In genomic region chr5:63164838-63165237, GRCh38 we compare ENCODE assay signal across 24 cellular contexts.
DNase-seq lines count a peak whose midpoint lies in the region; ATAC-seq and TF ChIP-seq lines count a peak whose summit lies in the region.
"Had no signal": no experiment of that assay in that cellular context is flagged by ENCODE, and none has a peak within 500 bp of the region (broad histone marks: within the 10 kb centered on the region; RNA-seq: fewer than 3 reads in every experiment).

No MANE protein-coding gene starts in this region.

- no peak for TF ChIP-seq POLR2A in thyroid gland (IDR thresholded peaks at IDR 0.05)

- H2BK5ac ChIP-seq in neuronal stem cell (ENCODE audit: low read length), result no peak overlapping the region

- no peak overlapping the region for H2BK15ac ChIP-seq in neuronal stem cell (ENCODE audit: low read length)

- H3K9me2 ChIP-seq in GM23338 (ENCODE audit: insufficient read depth), result peaks cover 9% of the 10 kb centered on the region; the same call in 1 of the 2 replicates

- no peaks in the 10 kb centered on the region for H3K4me1 ChIP-seq in GM23338 (ENCODE audit: insufficient read depth)
- peaks cover 18% of the 10 kb centered on the region for H3K4me1 ChIP-seq in adipocyte (ENCODE audit: control insufficient read depth, insufficient read depth, low read length)
- peaks cover 0 to 9% of the 10 kb centered on the region in 2 donors for H3K4me1 ChIP-seq in neuronal stem cell (ENCODE audit: control insufficient read depth in 2 of 2, insufficient read depth in 1 of 2, low read depth in 1 of 2, low read length in 2 of 2)
- no peaks in the 10 kb centered on the region for H3K4me1 ChIP-seq in thyroid gland
- H3K4me1 ChIP-seq: A549; BE2C; BLaER1 treated with 17β-estradiol and CSF1 and Interleukin-3, amounts not matched to agents 10 nM and 100 nM had no signal

- intact Hi-C loops in thyroid gland (cut with DNase I), result no loop called here

- no peak overlapping the region for H3K9ac ChIP-seq in adipocyte (ENCODE audit: low read length)
- H3K9ac ChIP-seq in neuronal stem cell (ENCODE audit: low read depth, low read length, poor library complexity), result no peak overlapping the region
- H3K9ac ChIP-seq: BLaER1 treated with 17β-estradiol and CSF1 and Interleukin-3, amounts not matched to agents 10 nM and 100 nM had no signal

- no peak overlapping the region for H3K4ac ChIP-seq in neuronal stem cell (ENCODE audit: low read length)

- H2AK5ac ChIP-seq in neuronal stem cell (ENCODE audit: low read depth, low read length), result no peak overlapping the region

- H4K8ac ChIP-seq in neuronal stem cell (ENCODE audit: low read depth, low read length), result no peak overlapping the region

- no peak overlapping the region for H3K27ac ChIP-seq in GM23338 (ENCODE audit: low read depth)
- no peak overlapping the region for H3K27ac ChIP-seq in neuronal stem cell (replicated peaks; ENCODE audit: low read length)
- no peak overlapping the region for H3K27ac ChIP-seq in thyroid gland
- H3K27ac ChIP-seq: A549; BLaER1 treated with 17β-estradiol and CSF1 and Interleukin-3, amounts not matched to agents 10 nM and 100 nM had no signal

- no peak overlapping the region for H3K4me3 Mint-ChIP-seq in GM23338
- H3K4me3 Mint-ChIP-seq: CD14-positive monocyte; CD4-positive, alpha-beta T cell; CD8-positive, alpha-beta memory T cell had no signal

- no peaks in the 10 kb centered on the region for H3K36me3 Mint-ChIP-seq in GM23338 (ENCODE audit: low read depth)
- H3K36me3 Mint-ChIP-seq: CD14-positive monocyte; CD8-positive, alpha-beta memory T cell had no signal

- H3K27me3 ChIP-seq in GM23338 (ENCODE audit: insufficient read depth), result no peaks in the 10 kb centered on the region
- no peaks in the 10 kb centered on the region for H3K27me3 ChIP-seq in adipocyte (replicated peaks; ENCODE audit: control insufficient read depth, insufficient read depth, low read length)
- H3K27me3 ChIP-seq in neuronal stem cell (ENCODE audit: control insufficient read depth in 3 of 3, insufficient read depth in 3 of 3, low read depth in 1 of 3, low read length in 3 of 3), result no peaks in the 10 kb centered on the region
- H3K27me3 ChIP-seq in thyroid gland, result no peaks in the 10 kb centered on the region
- H3K27me3 ChIP-seq: BE2C; BLaER1 treated with 17β-estradiol and CSF1 and Interleukin-3, amounts not matched to agents 10 nM and 100 nM had no signal

- H3K27me3 Mint-ChIP-seq in GM23338 (ENCODE audit: insufficient read depth, low read depth, poor library complexity), result no peaks in the 10 kb centered on the region
- H3K27me3 Mint-ChIP-seq: CD4-positive, alpha-beta T cell had no signal

- no peak overlapping the region for H3K27ac Mint-ChIP-seq in GM23338
- H3K27ac Mint-ChIP-seq: CD14-positive monocyte; CD4-positive, alpha-beta T cell; CD8-positive, alpha-beta memory T cell had no signal

- peaks cover 5% of the 10 kb centered on the region for H3K4me1 Mint-ChIP-seq in GM23338
- H3K4me1 Mint-ChIP-seq: CD14-positive monocyte; CD8-positive, alpha-beta memory T cell had no signal

- no peaks in the 10 kb centered on the region; the same call in 2 of the 3 replicates for H3K9me3 Mint-ChIP-seq in GM23338

- ATAC-seq in GM23338 (no peak), left lobe of liver (peak; percentile 84), GM18873 (IDR thresholded peaks at IDR 0.05; ENCODE audit: low FRiP score, unreplicated experiment) (no peak)
- ATAC-seq: A549, GM12878 had no signal

- no peaks in the 10 kb centered on the region for H4K20me1 ChIP-seq in GM23338 (replicated peaks; ENCODE audit: insufficient read depth)
- H4K20me1 ChIP-seq: BLaER1 treated with 17β-estradiol and CSF1 and Interleukin-3, amounts not matched to agents 10 nM and 100 nM had no signal

- TF ChIP-seq CTCF in GM23338 (conservative IDR thresholded peaks at IDR 0.05; ENCODE audit: low read depth in 2 of 2), result no peak
- TF ChIP-seq CTCF in thyroid gland (IDR thresholded peaks at IDR 0.05), result no peak

- no peaks in the 10 kb centered on the region for H3F3A ChIP-seq in GM23338 (replicated peaks; ENCODE audit: low read depth)

- H3K79me2 ChIP-seq in GM23338 (replicated peaks; ENCODE audit: insufficient read depth), result no peaks in the 10 kb centered on the region

- no peak overlapping the region for H4K91ac ChIP-seq in neuronal stem cell (ENCODE audit: low read depth, low read length, poor library complexity)

- H2BK12ac ChIP-seq in neuronal stem cell (ENCODE audit: low read length), result no peak overlapping the region

- H2BK120ac ChIP-seq in neuronal stem cell (ENCODE audit: low read depth, low read length), result no peak overlapping the region

- H3K36me3 ChIP-seq in GM23338 (ENCODE audit: insufficient read depth), result no peaks in the 10 kb centered on the region
- no peaks in the 10 kb centered on the region for H3K36me3 ChIP-seq in adipocyte (ENCODE audit: control insufficient read depth, insufficient read depth, low read length, severe bottlenecking)
- no peaks in the 10 kb centered on the region for H3K36me3 ChIP-seq in neuronal stem cell (replicated peaks in 1 of 2; ENCODE audit: control insufficient read depth in 2 of 2, insufficient read depth in 2 of 2, low read length in 2 of 2)
- no peaks in the 10 kb centered on the region for H3K36me3 ChIP-seq in thyroid gland
- H3K36me3 ChIP-seq: BE2C; BLaER1 treated with 17β-estradiol and CSF1 and Interleukin-3, amounts not matched to agents 10 nM and 100 nM had no signal

- H3K14ac ChIP-seq in neuronal stem cell (ENCODE audit: low read length), result no peak overlapping the region

- H2AFZ ChIP-seq in GM23338 (peak overlapping the region; percentile 40; the same call in 1 of the 2 replicates), neuronal stem cell (ENCODE audit: low read length) (no peak overlapping the region)

- H3K9me3 ChIP-seq in adipocyte (ENCODE audit: control insufficient read depth, low read length), result peaks cover 10% of the 10 kb centered on the region
- no peaks in the 10 kb centered on the region for H3K9me3 ChIP-seq in neuronal stem cell (replicated peaks in 1 of 2; ENCODE audit: control insufficient read depth in 2 of 2, insufficient read depth in 1 of 2, low read depth in 1 of 2, low read length in 2 of 2)
- no peaks in the 10 kb centered on the region for H3K9me3 ChIP-seq in thyroid gland
- H3K9me3 ChIP-seq: A549, BE2C had no signal

- H3K79me1 ChIP-seq in neuronal stem cell (ENCODE audit: low read depth, low read length), result no peaks in the 10 kb centered on the region

- H3K23ac ChIP-seq in neuronal stem cell (ENCODE audit: low read depth, low read length, poor library complexity), result no peak overlapping the region

- H3K18ac ChIP-seq in neuronal stem cell (ENCODE audit: low read length), result no peak overlapping the region

- no peak for DNase-seq in GM23338 (ENCODE audit: low spot score)
- DNase-seq in adipocyte (ENCODE audit: low read depth), result no peak
- DNase-seq in left lobe of liver (ENCODE audit: low spot score), result peak; percentile 54
- DNase-seq in neuronal stem cell (ENCODE audit: low spot score), result peak; percentile 26
- no peak for DNase-seq in kidney glomerular epithelial cell (lab: John Stamatoyannopoulos, UW)
- DNase-seq in thyroid gland, result no peak
- DNase-seq: 8988T; ACHN; AML-193; BE2C; CD4-positive, alpha-beta T cell; CD8-positive, alpha-beta memory T cell; DMS 273 treated with DMSO at 0.1 percent for 48 hours; DMS79; EL; GDM1; GOT3; H7; HCEC 1CT had no signal

- H3K4me2 ChIP-seq in GM23338 (no peak overlapping the region), neuronal stem cell (ENCODE audit: insufficient read depth, low read length, poor library complexity, severe bottlenecking) (no peak overlapping the region)
- H3K4me2 ChIP-seq: A549; BLaER1 treated with 17β-estradiol and CSF1 and Interleukin-3, amounts not matched to agents 10 nM and 100 nM had no signal

- H3K4me3 ChIP-seq in GM23338 (no peak overlapping the region), adipocyte (ENCODE audit: low read length) (peak overlapping the region; percentile 53), neuronal stem cell (ENCODE audit: low read length in 2 of 2) (no peak overlapping the region), thyroid gland (replicated peaks in 1 of 3) (no peak overlapping the region)
- H3K4me3 ChIP-seq: A549; BLaER1 treated with 17β-estradiol and CSF1 and Interleukin-3, amounts not matched to agents 10 nM and 100 nM; GM12878 had no signal

- no CpG with 5 or more reads among the region's 4 CpGs for WGBS in neuronal stem cell (ENCODE audit: extremely low coverage in 2 of 2, insufficient read length in 2 of 2, insufficient replicate concordance in 1 of 2), 2 donors
- WGBS in thyroid gland, 2 donors, result 78% methylated on average over 4 of the region's 4 CpGs

TF ChIP-seq in GM23338, 12 proteins besides CTCF, POLR2A, EP300 and RAD21 (continues in another document):
- TF ChIP-seq REST (IDR thresholded peaks at IDR 0.05; ENCODE audit: unreplicated experiment) (no peak), EZH2 (IDR thresholded peaks at IDR 0.05; ENCODE audit: low read depth, unreplicated experiment) (no peak), POLR2AphosphoS5 (IDR thresholded peaks at IDR 0.05; ENCODE audit: low read depth) (no peak), JUNB (IDR thresholded peaks at IDR 0.05; ENCODE audit: unreplicated experiment) (no peak), STAT1 (IDR thresholded peaks at IDR 0.05; ENCODE audit: unreplicated experiment) (no peak), ZNF331 (CRISPR knock-in tag; IDR thresholded peaks at IDR 0.05; ENCODE audit: low read depth) (no peak)

Comparison
In these comparisons a context has a peak if more than half of its experiments do, and no peak if none do; other contexts are left out.
1. DNase-seq: peak in left lobe of liver (single experiment) and neuronal stem cell (single experiment); none in GM23338 (single experiment), adipocyte (single experiment), kidney glomerular epithelial cell (single experiment) and thyroid gland (0 of 2).